Comparison of ENCODE assay signal across 8 cellular contexts in genomic region chr9:124941689-124942561, GRCh38. TPM values are rescaled to one million over a fixed set of nuclear protein-coding genes. Genes with fewer than 3 reads are reported as not detected.
A peak's percentile ranks its signal among the peaks of the same experiment; 100 is the strongest.
DNase-seq lines count a peak whose midpoint lies in the region; ATAC-seq and TF ChIP-seq lines count a peak whose summit lies in the region.

No MANE protein-coding gene starts in this region.

- peak overlapping the region; percentile 94 for H3K27ac ChIP-seq in muscle layer of colon (ENCODE audit: low read depth, low read length)

- peaks cover 10% of the 10 kb centered on the region for H3K36me3 ChIP-seq in muscle layer of colon (ENCODE audit: insufficient read depth, low read length)

- DNase-seq in GM12865 (ENCODE audit: low read depth): peak; percentile 83
- peak; percentile 25 for DNase-seq in NCI-H774 (lab: John Stamatoyannopoulos, UW)
- peak; percentile 80 for DNase-seq in activated CD8-positive, alpha-beta memory T cell treated with anti-CD3 and anti-CD28 coated beads, Interleukin-2, amount 50 U/mL, for 48 hours
- peak; percentile 20 for DNase-seq in epithelial cell of proximal tubule (ENCODE audit: low read depth)
- DNase-seq in stimulated activated CD8-positive, alpha-beta memory T cell treated with anti-CD3 and anti-CD28 coated beads, Interleukin-7, amount 100 ng/mL, for 24 hours (ENCODE audit: low read depth): peak; percentile 41
- no peak for DNase-seq in NCI-H1417 treated with DMSO at 0.1 percent for 48 hours (lab: John Stamatoyannopoulos, UW)

- H3K4me1 ChIP-seq in muscle layer of colon (ENCODE audit: insufficient read depth, low read length): peaks cover 16% of the 10 kb centered on the region

- peak overlapping the region; percentile 98 for H3K9ac ChIP-seq in muscle layer of colon (ENCODE audit: low read length)

- TF ChIP-seq CTCF in GM12865 (IDR thresholded peaks at IDR 0.05; ENCODE audit: insufficient read depth, low read depth, low read length, missing control alignments): no peak
- peak; percentile 23 for TF ChIP-seq CTCF in epithelial cell of proximal tubule (conservative IDR thresholded peaks at IDR 0.05; ENCODE audit: low read depth, low read length)

- peak; percentile 31 for ATAC-seq in HG02610 (IDR thresholded peaks at IDR 0.05; ENCODE audit: unreplicated experiment)

- H3K4me3 ChIP-seq in GM12865 (ENCODE audit: low read depth, low read length) (peak overlapping the region; percentile 76), epithelial cell of proximal tubule (ENCODE audit: low read depth, low read length) (peak overlapping the region; percentile 82), muscle layer of colon (ENCODE audit: low read depth in 1 of 2, low read length in 2 of 2) (peak overlapping the region; percentile 84 to 87)

- no peaks in the 10 kb centered on the region for H3K27me3 ChIP-seq in muscle layer of colon (ENCODE audit: control insufficient read depth in 1 of 2, insufficient read depth in 2 of 2, low read length in 2 of 2)

- H3K9me3 ChIP-seq in muscle layer of colon (ENCODE audit: low read length): no peaks in the 10 kb centered on the region

RNA-seq across cellular contexts. Expression of gene GOLGA1, which starts 1.0 kb away (rescaled TPM):
- 5.4 and 26.0 TPM in 2 replicates for total RNA-seq in epithelial cell of proximal tubule
